Comparison of ENCODE assay signal across 17 cellular contexts in genomic region chr19:16273005-16273404, GRCh38. TPM values are rescaled to one million over a fixed set of nuclear protein-coding genes. Genes with fewer than 3 reads are reported as not detected.
DNase-seq lines count a peak whose midpoint lies in the region; ATAC-seq, FAIRE-seq and TF ChIP-seq lines count a peak whose summit lies in the region.
"Had no signal": no experiment of that assay in that cellular context is flagged by ENCODE, and none has a peak within 500 bp of the region (broad histone marks: within the 10 kb centered on the region; RNA-seq: fewer than 3 reads in every experiment).

No MANE protein-coding gene starts in this region.

- no peak for DNase-seq in Right ventricle myocardium inferior (ENCODE audit: missing footprints)
- no peak for DNase-seq in cardiac septum (ENCODE audit: low spot score)
- peak; percentile 60 for DNase-seq in hepatic stellate cell (ENCODE audit: low spot score)
- no peak for DNase-seq in progenitor cell of endocrine pancreas (ENCODE audit: low spot score, unreplicated experiment)
- DNase-seq in frontal cortex (ENCODE audit: low spot score in 2 of 2) = no peak
- no peak for DNase-seq in foreskin fibroblast
- no peak for DNase-seq in NCI-H526 treated with DMSO at 0.1 percent for 48 hours (lab: John Stamatoyannopoulos, UW)
- no peak for DNase-seq in SIG-M5 treated with dmso at 0.1 percent for 504 hours (lab: John Stamatoyannopoulos, UW; ENCODE audit: unreplicated experiment)
- DNase-seq: activated CD4-positive, alpha-beta T cell treated with anti-CD3 and anti-CD28 coated beads, Interleukin-2, amount 50 U/mL, for 4 hours; activated naive CD4-positive, alpha-beta T cell treated with Interleukin-2 at 50 U/mL for 16 hours; DMS 273 treated with DMSO at 0.1 percent for 48 hours; effector memory CD4-positive, alpha-beta T cell; NCI-H1694; nephron progenitor cell; stimulated activated CD4-positive, alpha-beta T cell treated with anti-CD3 and anti-CD28 coated beads, Interleukin-1b, Interleukin-23, amount 100 ng/mL, for 48 hours had no signal

- H3K4me3 ChIP-seq in foreskin fibroblast (ENCODE audit: low read depth in 1 of 2, low read length in 2 of 2) = no peak overlapping the region
- H3K4me3 ChIP-seq: A549 had no signal

- peak; percentile 63 for ATAC-seq in Right ventricle myocardium inferior
- ATAC-seq: A549; stimulated activated effector memory CD8-positive, alpha-beta T cell treated with anti-CD3 and anti-CD28 coated beads, Interleukin-12 subunit alpha, Interleukin-12 subunit beta, amount 100 ng/mL, for 72 hours had no signal

- no peaks in the 10 kb centered on the region for H3K9me3 Mint-ChIP-seq in progenitor cell of endocrine pancreas (ENCODE audit: low read depth)
- H3K9me3 Mint-ChIP-seq: stimulated activated effector memory CD8-positive, alpha-beta T cell treated with anti-CD3 and anti-CD28 coated beads, Interleukin-12 subunit alpha, Interleukin-12 subunit beta, amount 100 ng/mL, for 72 hours had no signal

- TF ChIP-seq CTCF in progenitor cell of endocrine pancreas (IDR thresholded peaks at IDR 0.05; ENCODE audit: unreplicated experiment) (no peak), foreskin fibroblast (IDR thresholded peaks at IDR 0.05; ENCODE audit: low read depth, low read length) (no peak)

- no peaks in the 10 kb centered on the region for H3K36me3 Mint-ChIP-seq in progenitor cell of endocrine pancreas (ENCODE audit: insufficient read depth)
- H3K36me3 Mint-ChIP-seq: stimulated activated effector memory CD8-positive, alpha-beta T cell treated with anti-CD3 and anti-CD28 coated beads, Interleukin-12 subunit alpha, Interleukin-12 subunit beta, amount 100 ng/mL, for 72 hours had no signal

- intact Hi-C loops in Right ventricle myocardium inferior (cut with DNase I) (no loop called here), cardiac septum (cut with DNase I) (no loop called here)

- no peaks in the 10 kb centered on the region for H3K4me1 Mint-ChIP-seq in progenitor cell of endocrine pancreas (ENCODE audit: low read depth)

- peak overlapping the region; percentile 81 for H3K27ac Mint-ChIP-seq in progenitor cell of endocrine pancreas
- H3K27ac Mint-ChIP-seq: stimulated activated effector memory CD8-positive, alpha-beta T cell treated with anti-CD3 and anti-CD28 coated beads, Interleukin-12 subunit alpha, Interleukin-12 subunit beta, amount 100 ng/mL, for 72 hours had no signal

- no peaks in the 10 kb centered on the region for H3K27me3 Mint-ChIP-seq in progenitor cell of endocrine pancreas

- no peak overlapping the region for H3K4me3 Mint-ChIP-seq in progenitor cell of endocrine pancreas (ENCODE audit: low read depth)
- H3K4me3 Mint-ChIP-seq: nephron progenitor cell; stimulated activated effector memory CD8-positive, alpha-beta T cell treated with anti-CD3 and anti-CD28 coated beads, Interleukin-12 subunit alpha, Interleukin-12 subunit beta, amount 100 ng/mL, for 72 hours had no signal

- FAIRE-seq in frontal cortex (lab: Jason Lieb, UNC) = no peak
- FAIRE-seq: A549 had no signal

RNA-seq across cellular contexts. Expression of gene KLF2, which starts 51.6 kb away (rescaled TPM):
- 73.1 TPM for total RNA-seq in Right ventricle myocardium inferior
- total RNA-seq in cardiac septum = 44.6 TPM
- 2.7 TPM in 2 replicates for total RNA-seq in progenitor cell of endocrine pancreas
- 2.4 TPM for total RNA-seq in frontal cortex

Comparison
In these comparisons a context has a peak if more than half of its experiments do, and no peak if none do; other contexts are left out.
1. RNA of gene KLF2, which starts 51.6 kb away (total RNA-seq): 73.1 TPM in Right ventricle myocardium inferior (single experiment) and 44.6 TPM in cardiac septum (single experiment); 2.7 TPM in progenitor cell of endocrine pancreas and 2.4 TPM in frontal cortex (single experiment); every median in the first group is over 10 times any median in the second.